ENCODE assay signal across 18 cellular contexts in the genomic region with DNA sequence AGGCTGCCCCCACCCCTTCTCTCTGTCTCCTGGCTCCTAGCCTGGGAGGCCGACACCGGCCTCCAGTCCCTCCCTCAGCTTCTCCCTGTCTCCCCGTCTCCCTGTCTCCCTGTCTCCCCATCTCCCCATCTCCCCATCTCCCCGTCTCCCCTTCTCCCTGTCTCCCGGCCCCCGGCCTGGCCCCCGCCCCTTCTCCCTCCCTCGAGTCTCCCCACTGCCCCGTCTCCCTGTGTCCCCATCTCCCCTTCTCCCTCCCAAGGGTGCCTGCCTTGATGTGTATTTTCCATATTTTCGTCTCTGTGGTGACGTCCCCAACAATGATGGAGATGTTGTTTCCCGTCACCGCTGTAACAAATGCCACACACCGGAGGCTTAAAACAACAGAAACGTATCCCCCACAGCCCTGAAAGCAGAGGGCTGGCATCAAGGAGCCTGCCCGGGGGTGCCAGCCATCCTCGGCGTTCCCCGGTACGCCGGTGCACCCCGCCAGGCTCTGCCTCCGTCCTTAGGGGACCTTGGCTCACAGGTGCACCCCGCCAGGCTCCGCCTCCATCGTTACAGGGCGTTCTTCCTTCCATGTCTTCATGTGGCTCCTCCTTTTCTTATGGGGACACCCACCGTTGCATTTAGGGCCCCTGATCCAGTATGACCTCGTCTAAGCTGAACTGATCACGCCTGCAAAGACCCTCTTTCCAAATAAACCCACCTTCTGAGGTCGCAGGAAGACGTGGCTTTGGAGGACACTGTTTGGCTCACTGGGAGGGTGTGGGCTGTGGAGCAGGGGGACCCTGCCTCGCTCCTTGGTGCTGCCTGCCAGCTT.
"Had no signal": no experiment of that assay in that cellular context is flagged by ENCODE, and none has a peak within 500 bp of the region (broad histone marks: within the 10 kb centered on the region; RNA-seq: fewer than 3 reads in every experiment).

No MANE protein-coding gene starts in this region.

- H3K4me1 Mint-ChIP-seq: stimulated activated effector memory CD8-positive, alpha-beta T cell treated with anti-CD3 and anti-CD28 coated beads, Interleukin-12 subunit alpha, Interleukin-12 subunit beta, amount 100 ng/mL, for 72 hours had no signal

- H3K36me3 Mint-ChIP-seq: mesothelial cell of epicardium; stimulated activated effector memory CD8-positive, alpha-beta T cell treated with anti-CD3 and anti-CD28 coated beads, Interleukin-12 subunit alpha, Interleukin-12 subunit beta, amount 100 ng/mL, for 72 hours had no signal

- H3K36me3 ChIP-seq: esophagus muscularis mucosa, gastrocnemius medialis, lower lobe of right lung, tibial artery, upper lobe of right lung had no signal

- H3K4me3 ChIP-seq: esophagus muscularis mucosa, gastrocnemius medialis, left lung, lower lobe of right lung, tibial artery, upper lobe of right lung had no signal

- H3K9me3 Mint-ChIP-seq: central memory CD8-positive, alpha-beta T cell; effector memory CD8-positive, alpha-beta T cell; memory B cell; mesothelial cell of epicardium; stimulated activated effector memory CD8-positive, alpha-beta T cell treated with anti-CD3 and anti-CD28 coated beads, Interleukin-12 subunit alpha, Interleukin-12 subunit beta, amount 100 ng/mL, for 72 hours; stimulated activated naive CD8-positive, alpha-beta T cell treated with anti-CD3 and anti-CD28 coated beads, Interleukin-15, Interleukin-2, amounts not matched to agents 100 ng/mL and 50 ng/mL, for 24 hours had no signal

- ATAC-seq: effector memory CD8-positive, alpha-beta T cell; gastrocnemius medialis; left lung; lower lobe of right lung; stimulated activated effector memory CD8-positive, alpha-beta T cell treated with anti-CD3 and anti-CD28 coated beads, Interleukin-12 subunit alpha, Interleukin-12 subunit beta, amount 100 ng/mL, for 72 hours; upper lobe of right lung had no signal

- H3K27me3 Mint-ChIP-seq: central memory CD8-positive, alpha-beta T cell; effector memory CD8-positive, alpha-beta T cell; memory B cell; stimulated activated naive CD8-positive, alpha-beta T cell treated with anti-CD3 and anti-CD28 coated beads, Interleukin-15, Interleukin-2, amounts not matched to agents 100 ng/mL and 50 ng/mL, for 24 hours had no signal

- H3K27me3 ChIP-seq: esophagus muscularis mucosa, gastrocnemius medialis, left lung, tibial artery, upper lobe of right lung had no signal

- DNase-seq: effector memory CD8-positive, alpha-beta T cell; gastrocnemius medialis; glutamatergic neuron; left lung; lower lobe of right lung; stimulated activated CD4-positive, alpha-beta T cell treated with anti-CD3 and anti-CD28 coated beads, Interleukin-4, amount 100 ng/mL, for 1 hour; stimulated activated CD8-positive, alpha-beta memory T cell treated with anti-CD3 and anti-CD28 coated beads, Interleukin-4, amount 100 ng/mL, for 48 hours; upper lobe of right lung had no signal

- H3K4me3 Mint-ChIP-seq: central memory CD8-positive, alpha-beta T cell; dendritic cell treated with granulocyte-macrophage colony-stimulating factor and Interleukin-4, amounts not matched to agents 40 ng/mL and 50 ng/mL, for 4 days; effector memory CD8-positive, alpha-beta T cell; memory B cell; mesothelial cell of epicardium; nephron; stimulated activated effector memory CD8-positive, alpha-beta T cell treated with anti-CD3 and anti-CD28 coated beads, Interleukin-12 subunit alpha, Interleukin-12 subunit beta, amount 100 ng/mL, for 72 hours; stimulated activated naive CD8-positive, alpha-beta T cell treated with anti-CD3 and anti-CD28 coated beads, Interleukin-15, Interleukin-2, amounts not matched to agents 100 ng/mL and 50 ng/mL, for 24 hours had no signal

- H3K9me3 ChIP-seq: esophagus muscularis mucosa, gastrocnemius medialis, left lung, lower lobe of right lung, tibial artery, upper lobe of right lung had no signal

- H3K27ac Mint-ChIP-seq: dendritic cell treated with granulocyte-macrophage colony-stimulating factor and Interleukin-4, amounts not matched to agents 40 ng/mL and 50 ng/mL, for 4 days; memory B cell; stimulated activated naive CD8-positive, alpha-beta T cell treated with anti-CD3 and anti-CD28 coated beads, Interleukin-15, Interleukin-2, amounts not matched to agents 100 ng/mL and 50 ng/mL, for 24 hours had no signal

- H3K4me1 ChIP-seq: gastrocnemius medialis, left lung, lower lobe of right lung, tibial artery, upper lobe of right lung had no signal

- H3K27ac ChIP-seq: epithelial cell of prostate, gastrocnemius medialis, lower lobe of right lung, tibial artery, upper lobe of right lung had no signal
